In the genomic region with DNA sequence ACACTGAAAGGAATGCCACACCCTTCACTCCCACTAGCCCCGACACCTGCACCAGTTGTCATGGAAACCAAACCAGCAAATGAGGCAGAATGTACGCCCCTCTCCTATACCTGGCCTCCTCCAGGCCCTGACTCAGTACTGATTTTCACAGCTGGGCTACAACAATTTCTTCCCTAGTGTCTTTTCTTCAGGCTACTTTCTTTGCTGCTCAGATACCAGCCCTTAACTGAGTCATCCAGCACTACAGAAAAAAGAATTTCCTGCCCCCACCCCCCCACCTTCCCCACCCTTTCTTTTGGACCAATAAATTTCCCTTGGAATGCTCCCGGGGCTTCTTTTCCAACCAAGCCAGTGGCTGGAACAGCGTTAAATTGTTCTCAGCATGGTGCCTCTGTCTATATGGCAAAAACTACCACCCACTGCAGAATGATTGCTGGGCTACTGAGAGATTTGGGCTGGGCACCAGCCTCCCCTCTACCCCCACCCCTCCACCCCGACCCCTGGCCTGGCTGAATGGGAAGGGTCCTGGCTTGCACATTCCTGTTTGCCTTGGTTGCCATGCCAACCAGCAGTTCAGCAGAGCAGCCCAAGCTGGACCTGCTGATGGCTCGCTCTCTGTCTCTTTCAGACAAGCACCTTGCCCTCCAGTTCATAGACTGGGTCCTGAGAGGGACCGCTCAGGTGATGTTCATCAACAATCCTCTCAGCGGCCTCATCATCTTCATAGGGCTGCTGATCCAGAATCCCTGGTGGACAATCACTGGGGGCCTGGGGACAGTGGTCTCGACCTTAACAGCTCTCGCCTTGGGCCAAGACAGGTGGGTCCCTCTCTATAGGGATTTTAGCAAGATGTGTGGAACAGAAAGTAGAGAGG, we compare ENCODE assay signal across 14 cellular contexts. TPM values are rescaled to one million over a fixed set of nuclear protein-coding genes. Genes with fewer than 3 reads are reported as not detected.
DNase-seq lines count a peak whose midpoint lies in the region; ATAC-seq and TF ChIP-seq lines count a peak whose summit lies in the region.
"Had no signal": no experiment of that assay in that cellular context is flagged by ENCODE, and none has a peak within 500 bp of the region (broad histone marks: within the 10 kb centered on the region; RNA-seq: fewer than 3 reads in every experiment).

No MANE protein-coding gene starts in this region.

- no peak overlapping the region for H3K27ac Mint-ChIP-seq in endothelial cell (ENCODE audit: unreplicated experiment)
- H3K27ac Mint-ChIP-seq: CD14-positive monocyte had no signal

- no peak for ATAC-seq in GM21723 (IDR thresholded peaks at IDR 0.05; ENCODE audit: unreplicated experiment)
- ATAC-seq: stimulated activated naive CD8-positive, alpha-beta T cell treated with anti-CD3 and anti-CD28 coated beads, Interleukin-15, Interleukin-2, amounts not matched to agents 100 U/mL and 50 U/mL, for 24 hours had no signal

- BruUV-seq in A673 (replicated peaks; lab: Mats Ljungman, UMichigan), result no TSS peak

- POLR2A ChIA-PET in A673 (lab: Charles Lee; ENCODE audit: low non-redundant PET), result no interaction called here

- intact Hi-C loops in A673 (cut with micrococcal nuclease; ENCODE audit: unreplicated experiment), result no loop called here

- no peaks in the 10 kb centered on the region for H3K9me3 Mint-ChIP-seq in endothelial cell (ENCODE audit: unreplicated experiment)

- H3K36me3 ChIP-seq in A673 (ENCODE audit: insufficient read depth, low read length, poor library complexity, severe bottlenecking), result no peaks in the 10 kb centered on the region
- H3K36me3 ChIP-seq: HAP-1 had no signal

- H3K36me3 Mint-ChIP-seq in endothelial cell (ENCODE audit: low read depth, unreplicated experiment), result no peaks in the 10 kb centered on the region
- H3K36me3 Mint-ChIP-seq: CD14-positive monocyte had no signal

- peak; percentile 74 for DNase-seq in A673 (ENCODE audit: low spot score)
- DNase-seq in HPDE6-E6E7 (ENCODE audit: extremely low spot score), result peak; percentile 39
- DNase-seq in astrocyte of the spinal cord (ENCODE audit: low read depth, low spot score), result peak; percentile 84
- DNase-seq in kidney glomerular epithelial cell (lab: John Stamatoyannopoulos, UW), result peak; percentile 82
- DNase-seq in MV-4-11 (lab: John Stamatoyannopoulos, UW), result no peak
- DNase-seq in endothelial cell (ENCODE audit: low spot score), result no peak
- no peak for DNase-seq in amniotic stem cell (lab: John Stamatoyannopoulos, UW)
- DNase-seq: activated T-cell treated with anti-CD3 and anti-CD28 coated beads, Interleukin-2, amount 50 U/mL, for 48 hours; small intestine; stimulated activated naive CD8-positive, alpha-beta T cell treated with anti-CD3 and anti-CD28 coated beads, Interleukin-15, Interleukin-2, amounts not matched to agents 100 U/mL and 50 U/mL, for 24 hours had no signal

- H3K4me3 ChIP-seq in A673 (ENCODE audit: low read depth, low read length, poor library complexity, severe bottlenecking), result no peak overlapping the region
- no peak overlapping the region for H3K4me3 ChIP-seq in astrocyte of the spinal cord (ENCODE audit: low read depth, low read length)
- H3K4me3 ChIP-seq: HAP-1 had no signal

- H3K27ac ChIP-seq in A673 (ENCODE audit: low read depth, low read length, poor library complexity, severe bottlenecking), result no peak overlapping the region

- no peaks in the 10 kb centered on the region for H3K9me3 ChIP-seq in A673 (ENCODE audit: low read depth, low read length, poor library complexity, severe bottlenecking)
- H3K9me3 ChIP-seq: HAP-1 had no signal

- CTCF ChIA-PET in A673 (lab: Charles Lee), result no interaction called here

- no peaks in the 10 kb centered on the region for H3K4me1 Mint-ChIP-seq in endothelial cell (ENCODE audit: unreplicated experiment)

- TF ChIP-seq CTCF in A673 (conservative IDR thresholded peaks at IDR 0.05; ENCODE audit: low read depth, low read length), result no peak
- TF ChIP-seq CTCF in astrocyte of the spinal cord (IDR thresholded peaks at IDR 0.05; ENCODE audit: low read depth, low read length), result no peak
- TF ChIP-seq CTCF in endothelial cell (IDR thresholded peaks at IDR 0.05; ENCODE audit: unreplicated experiment), result no peak

- H3K4me1 ChIP-seq in A673 (ENCODE audit: insufficient read depth, low read length, poor library complexity, severe bottlenecking), result no peaks in the 10 kb centered on the region
- H3K4me1 ChIP-seq: HAP-1 had no signal

- H3K27me3 Mint-ChIP-seq in endothelial cell (ENCODE audit: unreplicated experiment), result no peaks in the 10 kb centered on the region

- H3K27me3 ChIP-seq in A673 (replicated peaks; ENCODE audit: insufficient read depth, low read depth, low read length, poor library complexity), result no peaks in the 10 kb centered on the region

- in situ Hi-C loops in astrocyte of the spinal cord (cut with HindIII; ENCODE audit: low sequenced_read_pairs), result no loop called here

- no peak overlapping the region for H3K4me3 Mint-ChIP-seq in endothelial cell (ENCODE audit: unreplicated experiment)
- H3K4me3 Mint-ChIP-seq: CD14-positive monocyte had no signal

RNA-seq across cellular contexts. Expression of gene SLC14A2, which starts 11.3 kb away (rescaled TPM):
- not detected in 2 replicates for total RNA-seq in A673 (2021)
- 0.31 TPM for total RNA-seq in endothelial cell (ENCODE audit: unreplicated experiment)
- total RNA-seq: lower leg skin had no signal

Comparison
In these comparisons a context has a peak if more than half of its experiments do, and no peak if none do; other contexts are left out.
1. DNase-seq: peak in A673 (single experiment), HPDE6-E6E7 (single experiment), astrocyte of the spinal cord (single experiment) and kidney glomerular epithelial cell (single experiment); none in MV-4-11 (single experiment), endothelial cell (single experiment) and amniotic stem cell (single experiment).